In genomic region chr1:8911416-8912309, GRCh38 we compare ENCODE assay signal across 18 cellular contexts. TPM values are rescaled to one million over a fixed set of nuclear protein-coding genes. Genes with fewer than 3 reads are reported as not detected.
DNase-seq lines count a peak whose midpoint lies in the region; ATAC-seq, FAIRE-seq and TF ChIP-seq lines count a peak whose summit lies in the region.
"Had no signal": no experiment of that assay in that cellular context is flagged by ENCODE, and none has a peak within 500 bp of the region (broad histone marks: within the 10 kb centered on the region; RNA-seq: fewer than 3 reads in every experiment).

No MANE protein-coding gene starts in this region.

- H3K36me3 Mint-ChIP-seq in endodermal cell (ENCODE audit: low read depth), result peaks cover 8% of the 10 kb centered on the region
- H3K36me3 Mint-ChIP-seq: activated naive CD4-positive, alpha-beta T cell treated with anti-CD3 and anti-CD28 coated beads, Interleukin-2, amount 50 U/mL, for 72 hours had no signal

- no peak overlapping the region for H3K4me3 Mint-ChIP-seq in endodermal cell
- H3K4me3 Mint-ChIP-seq: IgD-negative memory B cell had no signal

- H3K27me3 Mint-ChIP-seq in endodermal cell (ENCODE audit: insufficient read depth), result no peaks in the 10 kb centered on the region

- H3K9me3 Mint-ChIP-seq in endodermal cell, result peaks cover 26% of the 10 kb centered on the region
- H3K9me3 Mint-ChIP-seq: activated naive CD4-positive, alpha-beta T cell treated with anti-CD3 and anti-CD28 coated beads, Interleukin-2, amount 50 U/mL, for 72 hours; IgD-negative memory B cell had no signal

- TF ChIP-seq CTCF in endodermal cell (conservative IDR thresholded peaks at IDR 0.05), result no peak
- TF ChIP-seq CTCF in prostate gland (IDR thresholded peaks at IDR 0.05), result no peak

- DNase-seq in NCI-H1417 (lab: John Stamatoyannopoulos, UW) (peak; percentile 61 to 88 (median 69)), NCI-H1417 treated with DMSO at 0.1 percent for 48 hours (lab: John Stamatoyannopoulos, UW) (no peak), NCI-H748 treated with DMSO at 0.1 percent for 48 hours (lab: John Stamatoyannopoulos, UW) (peak; percentile 79), endodermal cell (peak; percentile 76), prostate gland (ENCODE audit: low spot score) (peak; percentile 23), GM19239 (ENCODE audit: insufficient read length, low spot score) (no peak), T-helper 2 cell (no peak)
- DNase-seq: NCI-H1436 treated with DMSO at 0.1 percent for 48 hours, NCI-H774, SJCRH30 had no signal

- intact Hi-C loops in prostate gland (cut with DNase I), result loop anchor here (10.0 kb wide), 1 partner anchor 273 kb away; no protein-coding TSS in a partner anchor

- H3K27ac ChIP-seq in endodermal cell (ENCODE audit: low read depth, low read length) (no peak overlapping the region), prostate gland (peak overlapping the region in 1 of 2 donors; percentile 44)
- H3K27ac ChIP-seq: SJCRH30, thoracic aorta had no signal

- H3K4me1 Mint-ChIP-seq in endodermal cell, result peaks cover 45% of the 10 kb centered on the region

- no peak overlapping the region for H3K27ac Mint-ChIP-seq in endodermal cell
- H3K27ac Mint-ChIP-seq: activated naive CD4-positive, alpha-beta T cell treated with anti-CD3 and anti-CD28 coated beads, Interleukin-2, amount 50 U/mL, for 72 hours; IgD-negative memory B cell had no signal

- no peak for FAIRE-seq in GM19239 (lab: Jason Lieb, UNC)
- FAIRE-seq: colon, TTC549 had no signal

- H3K36me3 ChIP-seq in endodermal cell (ENCODE audit: control insufficient read depth, insufficient read depth, low read length) (no peaks in the 10 kb centered on the region), prostate gland (no peaks in the 10 kb centered on the region)
- H3K36me3 ChIP-seq: SJCRH30, thoracic aorta had no signal

- H3K9ac ChIP-seq in endodermal cell (ENCODE audit: extremely low read depth, low read length, poor library complexity, severe bottlenecking), result no peak overlapping the region

- H3K9me3 ChIP-seq in endodermal cell (ENCODE audit: control insufficient read depth, low read length) (peaks cover 14% of the 10 kb centered on the region), prostate gland (no peaks in the 10 kb centered on the region)
- H3K9me3 ChIP-seq: thoracic aorta had no signal

- TF ChIP-seq POLR2A in prostate gland (IDR thresholded peaks at IDR 0.05), result no peak

- H3K27me3 ChIP-seq in endodermal cell (ENCODE audit: control insufficient read depth, insufficient read depth, low read length, poor library complexity, severe bottlenecking), result no peaks in the 10 kb centered on the region
- no peaks in the 10 kb centered on the region for H3K27me3 ChIP-seq in prostate gland (replicated peaks; ENCODE audit: insufficient read depth)
- H3K27me3 ChIP-seq: SJCRH30 had no signal

- 60 to 88% methylated on average over 3 to 10 of the region's 17 CpGs for WGBS in endodermal cell (ENCODE audit: insufficient coverage in 1 of 2, insufficient read length in 1 of 2), 2 experiments
- WGBS in prostate gland, result 67% methylated on average over 16 of the region's 17 CpGs

- ATAC-seq in HG02588 (IDR thresholded peaks at IDR 0.05; ENCODE audit: unreplicated experiment), result no peak

- H3K4me3 ChIP-seq in endodermal cell (ENCODE audit: low read length) (peak overlapping the region; percentile 53), prostate gland (no peak overlapping the region)
- H3K4me3 ChIP-seq: SJCRH30, thoracic aorta had no signal

- H3K4me1 ChIP-seq in endodermal cell (ENCODE audit: control insufficient read depth, insufficient read depth, low read length) (peaks cover 37% of the 10 kb centered on the region), prostate gland (replicated peaks) (no peaks in the 10 kb centered on the region)
- H3K4me1 ChIP-seq: SJCRH30 had no signal

RNA-seq across cellular contexts. Expression of gene ENO1, which starts 33.2 kb away (rescaled TPM):
- total RNA-seq in endodermal cell (1,000 to 10,000 TPM; 1,263 to 1,351 TPM), prostate gland (100 to 1,000 TPM; 386 to 423 TPM)
- polyA plus RNA-seq in endodermal cell (2013, experiment 1 of 2), result 1,848 TPM
- 1,827 TPM for polyA plus RNA-seq in endodermal cell (2013, experiment 2 of 2)

RNA-seq across cellular contexts. Expression of gene CA6, which starts 34.0 kb away (rescaled TPM):
- not detected for total RNA-seq in endodermal cell
- not detected for polyA plus RNA-seq in endodermal cell (2013, experiment 1 of 2)
- polyA plus RNA-seq in endodermal cell (2013, experiment 2 of 2), result not detected
- not detected for total RNA-seq in prostate gland
- total RNA-seq: A172, fibroblast of lung, SJCRH30, thoracic aorta had no signal
- polyA plus RNA-seq: fibroblast of lung, IgD-negative memory B cell had no signal

Comparison
In these comparisons a context has a peak if more than half of its experiments do, and no peak if none do; other contexts are left out.
1. DNase-seq: peak in NCI-H1417 (3 of 3), NCI-H748 treated with DMSO at 0.1 percent for 48 hours (single experiment), endodermal cell (single experiment) and prostate gland (single experiment); none in NCI-H1417 treated with DMSO at 0.1 percent for 48 hours (single experiment), GM19239 (single experiment) and T-helper 2 cell (0 of 5).